Comparison of ENCODE assay signal across 18 cellular contexts in the genomic region with DNA sequence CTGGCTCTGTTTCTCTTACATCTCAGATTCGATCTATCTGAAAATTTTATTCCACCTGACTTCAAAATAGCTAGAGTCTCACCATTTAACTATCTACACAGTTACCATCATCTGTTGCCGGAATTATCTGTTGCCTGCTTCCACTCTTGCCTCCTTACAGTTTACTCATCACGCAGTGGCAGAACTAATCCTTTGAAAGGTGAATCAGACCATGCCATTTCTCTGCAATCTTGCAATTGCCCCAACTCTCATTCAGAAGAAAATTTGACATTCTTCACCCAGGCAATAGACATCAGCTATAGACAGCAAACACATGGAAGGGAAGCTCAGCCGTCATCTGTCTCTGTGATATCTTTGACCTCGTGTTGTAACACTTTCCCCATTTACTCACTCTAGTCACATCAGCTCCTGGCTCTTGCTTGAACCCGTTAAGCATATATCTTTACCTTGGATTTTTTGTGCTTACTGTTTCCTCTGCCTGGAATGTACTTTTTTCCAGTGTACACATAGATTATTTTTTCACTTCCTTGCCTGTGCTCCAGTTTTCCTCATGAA.
"Had no signal": no experiment of that assay in that cellular context is flagged by ENCODE, and none has a peak within 500 bp of the region (broad histone marks: within the 10 kb centered on the region; RNA-seq: fewer than 3 reads in every experiment).

No MANE protein-coding gene starts in this region.

- DNase-seq: KBM-7, MG63, NCI-H1092, NCI-H1105 treated with DMSO at 0.1 percent for 48 hours, NCI-H1417 treated with DMSO at 0.1 percent for 48 hours, NCI-H146, NCI-H1694 treated with DMSO at 0.1 percent for 48 hours, NCI-H1930, NCI-H2081, NCI-H2107, NCI-H2227 treated with DMSO at 0.1 percent for 48 hours, NCI-H524, NCI-H526 treated with DMSO at 0.1 percent for 48 hours, NCI-H774, SIG-M5 had no signal

- H3K27ac ChIP-seq: RWPE1, SJSA1, SK-N-MC had no signal

- H3K36me3 ChIP-seq: MG63, SJSA1 had no signal

- H3K9me3 ChIP-seq: MG63, SJSA1 had no signal

- H3K4me3 ChIP-seq: MG63, SJSA1, SK-N-MC had no signal

- H3K27me3 ChIP-seq: MG63, SJSA1 had no signal
